In the genomic region with DNA sequence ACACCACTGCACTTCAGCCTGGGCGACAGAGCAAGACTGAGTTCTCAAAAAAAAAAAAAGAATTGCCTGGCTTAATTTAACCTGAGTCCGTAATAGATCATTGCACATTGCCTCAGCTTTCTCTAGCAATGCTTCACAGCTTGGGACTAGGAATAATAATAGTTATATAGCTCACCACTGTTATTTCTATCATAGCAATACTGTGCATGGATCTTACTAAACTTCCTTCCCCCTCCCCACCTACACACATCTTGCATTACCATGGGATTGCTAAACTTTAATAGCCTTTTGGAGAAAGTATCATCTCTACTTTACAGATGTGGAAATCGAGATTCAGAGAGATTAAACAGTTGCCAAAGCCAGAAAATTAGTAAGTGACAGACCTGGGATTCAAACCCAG, we compare ENCODE assay signal across 25 cellular contexts.
"Had no signal": no experiment of that assay in that cellular context is flagged by ENCODE, and none has a peak within 500 bp of the region (broad histone marks: within the 10 kb centered on the region; RNA-seq: fewer than 3 reads in every experiment).

No MANE protein-coding gene starts in this region.

- H3K9me3 ChIP-seq: SJSA1 had no signal

- H3K9me3 Mint-ChIP-seq: activated naive CD4-positive, alpha-beta T cell treated with anti-CD3 and anti-CD28 coated beads, Interleukin-2, amount 50 U/mL, for 72 hours; T-helper 2 cell treated with Interferon-gamma antibody and Interleukin-4, amounts not matched to agents 5 μg/mL and 100 μg/mL, for 36 hours; WTC11 had no signal

- H3K4me3 Mint-ChIP-seq: activated CD8-positive, alpha-beta T cell treated with anti-CD3 and anti-CD28 coated beads, Interleukin-2, amount 10 ng/mL, durations not matched to agents 7 days and 5 days; T-helper 2 cell treated with Interferon-gamma antibody and Interleukin-4, amounts not matched to agents 5 μg/mL and 100 μg/mL, for 36 hours; WTC11 had no signal

- DNase-seq: activated CD4-positive, alpha-beta T cell treated with anti-CD3 and anti-CD28 coated beads for 48 hours; activated CD4-positive, alpha-beta T cell treated with anti-CD3 and anti-CD28 coated beads, Interleukin-2, amount 50 U/mL, for 4 hours; activated CD4-positive, CD25-positive, alpha-beta regulatory T cell treated with anti-CD3 and anti-CD28 coated beads, Interleukin-2, amount 50 U/mL, for 72 hours; activated CD8-positive, alpha-beta memory T cell treated with anti-CD3 and anti-CD28 coated beads, Interleukin-2, amount 50 U/mL, for 48 hours; activated CD8-positive, alpha-beta T cell treated with anti-CD3 and anti-CD28 coated beads, Interleukin-2, amount 10 ng/mL, durations not matched to agents 7 days and 5 days; activated effector memory CD4-positive, alpha-beta T cell treated with Interleukin-2 at 50 U/mL for 16 hours; activated naive CD4-positive, alpha-beta T cell treated with Interleukin-2 at 50 U/mL for 16 hours; activated T-cell treated with anti-CD3 and anti-CD28 coated beads, Interleukin-2, amount 50 U/mL, for 1 hour; amygdala; brain microvascular endothelial cell; NCI-H1048; NCI-H1930; NCI-H510A treated with DMSO at 0.1 percent for 48 hours; NCI-H69; NK-92 treated with Interleukin-12 subunit alpha and Interleukin-12 subunit beta, amount 100 ng/mL, for 24 hours; PC-3; SHP77; SW 1271 had no signal

- H3K36me3 Mint-ChIP-seq: activated naive CD4-positive, alpha-beta T cell treated with anti-CD3 and anti-CD28 coated beads, Interleukin-2, amount 50 U/mL, for 72 hours had no signal

- ATAC-seq: activated CD8-positive, alpha-beta T cell treated with anti-CD3 and anti-CD28 coated beads, Interleukin-2, amount 10 ng/mL, durations not matched to agents 7 days and 5 days; activated naive CD4-positive, alpha-beta T cell treated with anti-CD3 and anti-CD28 coated beads, Interleukin-2, amount 50 U/mL, for 72 hours; PC-3; SK-N-SH treated with all-trans-retinoic acid at 6 μM for 48 hours; WTC11 had no signal

- H3K27me3 ChIP-seq: brain microvascular endothelial cell, cardiac muscle cell, SJSA1 had no signal

- H3K27ac Mint-ChIP-seq: activated CD8-positive, alpha-beta T cell treated with anti-CD3 and anti-CD28 coated beads, Interleukin-2, amount 10 ng/mL, durations not matched to agents 7 days and 5 days; activated naive CD4-positive, alpha-beta T cell treated with anti-CD3 and anti-CD28 coated beads, Interleukin-2, amount 50 U/mL, for 72 hours; T-helper 2 cell treated with Interferon-gamma antibody and Interleukin-4, amounts not matched to agents 5 μg/mL and 100 μg/mL, for 36 hours had no signal

- H3K4me3 ChIP-seq: cardiac muscle cell, SJSA1 had no signal

- H3K27ac ChIP-seq: brain microvascular endothelial cell, cardiac muscle cell, SJSA1 had no signal

- FAIRE-seq: RCC 7860 had no signal
